In genomic region chr13:75369986-75370385, GRCh38 we compare ENCODE assay signal across 18 cellular contexts.
DNase-seq lines count a peak whose midpoint lies in the region; ATAC-seq, FAIRE-seq and TF ChIP-seq lines count a peak whose summit lies in the region.
"Had no signal": no experiment of that assay in that cellular context is flagged by ENCODE, and none has a peak within 500 bp of the region (broad histone marks: within the 10 kb centered on the region; RNA-seq: fewer than 3 reads in every experiment).

No MANE protein-coding gene starts in this region.

- no peak for TF ChIP-seq CTCF in DOHH2 (IDR thresholded peaks at IDR 0.05; ENCODE audit: low read depth, low read length, poor library complexity, severe bottlenecking)
- no peak for TF ChIP-seq CTCF in HEK293 (tag by site-specific recombination; IDR thresholded peaks at IDR 0.05)
- no peak for TF ChIP-seq CTCF in kidney (IDR thresholded peaks at IDR 0.05; ENCODE audit: borderline replicate concordance, extremely low read depth, insufficient read depth)
- no peak for TF ChIP-seq CTCF in sigmoid colon (IDR thresholded peaks at IDR 0.05)

- intact Hi-C loops in kidney (cut with DNase I) (loop anchor here (10.0 kb wide), 1 partner anchor 115 kb away; the partner anchor contains the start of gene TBC1D4), sigmoid colon (cut with DNase I) (no loop called here)

- CTCF ChIA-PET in HEK293 (lab: Yijun Ruan, JAX), result interaction anchor here (0.6 to 1.7 kb wide), 2 partner anchors 112 to 135 kb away, joined by 3 to 6 read pairs; partner anchors contain the start of gene TBC1D4

- TF ChIP-seq POLR2A in sigmoid colon (IDR thresholded peaks at IDR 0.05), result no peak

- H3K9me3 ChIP-seq in DOHH2 (ENCODE audit: control insufficient read depth, insufficient read depth, low read length) (no peaks in the 10 kb centered on the region), HEK293 (ENCODE audit: control insufficient read depth, insufficient read depth, low read depth, low read length) (no peaks in the 10 kb centered on the region), kidney (ENCODE audit: control insufficient read depth in 1 of 2, low read length in 2 of 2) (no peaks in the 10 kb centered on the region), sigmoid colon (no peaks in the 10 kb centered on the region)
- H3K9me3 ChIP-seq: A549, BE2C, HAP-1 had no signal

- H3K4me3 ChIP-seq in DOHH2 (ENCODE audit: low read length) (0 out of 2 replicates have a peak overlapping the region, but pooled peaks have one; percentile 1), HEK293 (ENCODE audit: low read depth, low read length) (no peak overlapping the region), kidney (ENCODE audit: low read length in 2 of 2) (no peak overlapping the region), skeletal muscle cell (ENCODE audit: low read depth, low read length) (no peak overlapping the region), sigmoid colon (no peak overlapping the region)
- H3K4me3 ChIP-seq: A549, HAP-1 had no signal

- POLR2A ChIA-PET in HEK293 (lab: Yijun Ruan, JAX), result no interaction called here

- FAIRE-seq in kidney (lab: Jason Lieb, UNC), result no peak
- FAIRE-seq: A549, G401.6, GM12891 had no signal

- no peak for TF ChIP-seq EP300 in sigmoid colon (IDR thresholded peaks at IDR 0.05)

- 95 to 97% methylated on average over 3 of the region's 3 CpGs for WGBS in sigmoid colon, 2 donors

- H3K27ac ChIP-seq in DOHH2 (ENCODE audit: low read depth, low read length) (peak overlapping the region; percentile 66; the same call in 1 of the 2 replicates), HEK293 (ENCODE audit: extremely low read depth, low read depth, low read length) (no peak overlapping the region), kidney (ENCODE audit: low read depth in 2 of 2, low read length in 2 of 2) (no peak overlapping the region), sigmoid colon (no peak overlapping the region)
- H3K27ac ChIP-seq: A549, C4-2B had no signal

- H3K9me2 ChIP-seq in DOHH2 (replicated peaks; ENCODE audit: control insufficient read depth, low read length), result no peaks in the 10 kb centered on the region

- no peak for ATAC-seq in HG02870 (IDR thresholded peaks at IDR 0.05; ENCODE audit: unreplicated experiment)
- ATAC-seq: A549 had no signal

- H3K36me3 ChIP-seq in DOHH2 (ENCODE audit: control insufficient read depth, low read length) (peaks cover 6% of the 10 kb centered on the region), HEK293 (ENCODE audit: control insufficient read depth in 2 of 2, insufficient read depth in 1 of 2, low read length in 2 of 2) (no peaks in the 10 kb centered on the region), kidney (ENCODE audit: control insufficient read depth in 1 of 2, insufficient read depth in 2 of 2, low read length in 2 of 2) (no peaks in the 10 kb centered on the region), sigmoid colon (no peaks in the 10 kb centered on the region)
- H3K36me3 ChIP-seq: BE2C, HAP-1 had no signal

- peaks cover 100% of the 10 kb centered on the region for H3K79me2 ChIP-seq in DOHH2 (ENCODE audit: control insufficient read depth, low read length)

- H3F3A ChIP-seq in DOHH2 (ENCODE audit: control insufficient read depth, insufficient read depth), result peaks cover 24% of the 10 kb centered on the region

- H3K27me3 ChIP-seq in DOHH2 (ENCODE audit: control insufficient read depth, low read length) (no peaks in the 10 kb centered on the region), sigmoid colon (no peaks in the 10 kb centered on the region)
- H3K27me3 ChIP-seq: BE2C had no signal

- H3K4me2 ChIP-seq in DOHH2 (ENCODE audit: low read length), result peak overlapping the region; percentile 75
- H3K4me2 ChIP-seq: A549 had no signal

- H3K4me1 ChIP-seq in DOHH2 (ENCODE audit: control insufficient read depth, low read length) (peaks cover 100% of the 10 kb centered on the region), HEK293 (ENCODE audit: control insufficient read depth, insufficient read depth, low read length) (no peaks in the 10 kb centered on the region), kidney (ENCODE audit: control insufficient read depth in 1 of 2, insufficient read depth in 1 of 2, low read depth in 1 of 2, low read length in 2 of 2) (peaks cover 7 to 27% of the 10 kb centered on the region in 2 donors), sigmoid colon (peaks cover 0 to 28% (median 13%) of the 10 kb centered on the region in 4 donors)
- H3K4me1 ChIP-seq: HAP-1 had no signal

- H3K9ac ChIP-seq in kidney (ENCODE audit: low read length in 2 of 2), result no peak overlapping the region

- peaks cover 4% of the 10 kb centered on the region for H4K20me1 ChIP-seq in DOHH2 (ENCODE audit: control insufficient read depth, insufficient read depth, low read depth, low read length)

- DNase-seq in kidney (peak; percentile 46), skeletal muscle cell (ENCODE audit: low read depth) (peak; percentile 22), sigmoid colon (no peak), NCI-H1092 (lab: John Stamatoyannopoulos, UW) (no peak)
- DNase-seq: BE2C; CD4-positive, alpha-beta memory T cell; DMS79; EL; GOT3; HFFc6 had no signal

TF ChIP-seq in HEK293, 187 proteins besides CTCF, POLR2A, EP300 and RAD21:
- TF ChIP-seq ZFHX2 (tag by site-specific recombination; conservative IDR thresholded peaks at IDR 0.05) (0 out of 2 replicates have a peak, but pooled peaks have one; percentile 8), ZSCAN30 (tag by site-specific recombination; IDR thresholded peaks at IDR 0.05) (no peak)

Comparison
In these comparisons a context has a peak if more than half of its experiments do, and no peak if none do; other contexts are left out.
1. DNase-seq: peak in kidney (single experiment) and skeletal muscle cell (single experiment); none in sigmoid colon (single experiment) and NCI-H1092 (single experiment).